In the genomic region with DNA sequence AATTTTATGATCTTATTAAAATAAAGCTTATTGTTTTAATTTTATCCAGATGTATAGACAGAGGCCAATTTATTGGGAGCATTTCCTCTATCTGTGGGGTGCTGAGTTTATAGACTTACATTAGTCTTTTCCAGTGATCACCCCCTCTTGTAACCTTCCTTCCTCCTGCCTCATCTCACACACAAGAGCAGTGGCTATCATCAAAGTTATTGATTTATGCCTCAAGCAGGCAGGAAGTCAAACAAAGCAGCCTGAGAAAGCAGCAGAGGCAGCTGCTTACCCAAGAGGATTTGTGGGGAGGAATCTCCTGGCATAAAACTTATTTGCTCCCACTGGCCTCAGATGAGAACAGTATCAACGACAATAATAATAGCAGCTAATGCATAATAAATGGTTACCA, we compare ENCODE assay signal across 24 cellular contexts. TPM values are rescaled to one million over a fixed set of nuclear protein-coding genes. Genes with fewer than 3 reads are reported as not detected.
DNase-seq lines count a peak whose midpoint lies in the region; ATAC-seq, FAIRE-seq and TF ChIP-seq lines count a peak whose summit lies in the region.
"Had no signal": no experiment of that assay in that cellular context is flagged by ENCODE, and none has a peak within 500 bp of the region (broad histone marks: within the 10 kb centered on the region; RNA-seq: fewer than 3 reads in every experiment).

No MANE protein-coding gene starts in this region.

- no peak for TF ChIP-seq POLR2A in GM12891 (IDR thresholded peaks at IDR 0.05; ENCODE audit: low read depth, low read length)

- peaks cover 57% of the 10 kb centered on the region for H3K4me1 Mint-ChIP-seq in nephron
- H3K4me1 Mint-ChIP-seq: central memory CD8-positive, alpha-beta T cell; naive thymus-derived CD4-positive, alpha-beta T cell; stimulated activated effector memory CD8-positive, alpha-beta T cell treated with anti-CD3 and anti-CD28 coated beads, Interleukin-12 subunit alpha, Interleukin-12 subunit beta, amount 100 ng/mL, for 72 hours; T-cell had no signal

- peak overlapping the region; percentile 47 to 92 (median 58) for H3K27ac Mint-ChIP-seq in nephron
- H3K27ac Mint-ChIP-seq: activated T-cell treated with anti-CD3 and anti-CD28 coated beads, Interleukin-2, amount 50 U/mL, for 24 hours; CD14-positive monocyte; naive thymus-derived CD4-positive, alpha-beta T cell; stimulated activated effector memory CD8-positive, alpha-beta T cell treated with anti-CD3 and anti-CD28 coated beads, Interleukin-12 subunit alpha, Interleukin-12 subunit beta, amount 100 ng/mL, for 72 hours; T-cell had no signal

- peaks cover 10% of the 10 kb centered on the region for H3K27me3 Mint-ChIP-seq in nephron (ENCODE audit: low read depth)
- H3K27me3 Mint-ChIP-seq: central memory CD8-positive, alpha-beta T cell had no signal

- H3K4me3 Mint-ChIP-seq in nephron, result no peak overlapping the region
- H3K4me3 Mint-ChIP-seq: activated T-cell treated with anti-CD3 and anti-CD28 coated beads, Interleukin-2, amount 50 U/mL, for 24 hours; CD14-positive monocyte; central memory CD8-positive, alpha-beta T cell; naive thymus-derived CD4-positive, alpha-beta T cell; stimulated activated effector memory CD8-positive, alpha-beta T cell treated with anti-CD3 and anti-CD28 coated beads, Interleukin-12 subunit alpha, Interleukin-12 subunit beta, amount 100 ng/mL, for 72 hours; T-cell had no signal

- no peak for FAIRE-seq in GM12891 (lab: Jason Lieb, UNC)
- FAIRE-seq: GM12892, TTC549 had no signal

- no peaks in the 10 kb centered on the region for H3K36me3 Mint-ChIP-seq in nephron (ENCODE audit: low read depth)
- H3K36me3 Mint-ChIP-seq: CD14-positive monocyte; naive thymus-derived CD4-positive, alpha-beta T cell; stimulated activated effector memory CD8-positive, alpha-beta T cell treated with anti-CD3 and anti-CD28 coated beads, Interleukin-12 subunit alpha, Interleukin-12 subunit beta, amount 100 ng/mL, for 72 hours; T-cell had no signal

- no peaks in the 10 kb centered on the region for H3K9me3 Mint-ChIP-seq in nephron

- ATAC-seq in HG03342 (IDR thresholded peaks at IDR 0.05; ENCODE audit: unreplicated experiment), result no peak
- ATAC-seq: naive thymus-derived CD4-positive, alpha-beta T cell; stimulated activated effector memory CD8-positive, alpha-beta T cell treated with anti-CD3 and anti-CD28 coated beads, Interleukin-12 subunit alpha, Interleukin-12 subunit beta, amount 100 ng/mL, for 72 hours; T-cell had no signal

- no peak for TF ChIP-seq CTCF in nephron (IDR thresholded peaks at IDR 0.05; ENCODE audit: unreplicated experiment in 3 of 3)

- DNase-seq in COR-L47 (lab: John Stamatoyannopoulos, UW) (peak; percentile 50), GM04504 (ENCODE audit: low read depth) (peak; percentile 2), SK-N-DZ (ENCODE audit: low spot score) (peak; percentile 20), GM12891 (ENCODE audit: insufficient read length, low spot score) (no peak), kidney glomerular epithelial cell (lab: John Stamatoyannopoulos, UW) (no peak)
- DNase-seq: activated CD8-positive, alpha-beta memory T cell treated with anti-CD3 and anti-CD28 coated beads for 24 hours; activated naive CD4-positive, alpha-beta T cell; activated T-cell treated with anti-CD3 and anti-CD28 coated beads, Interleukin-2, amount 50 U/mL, for 24 hours; amniotic stem cell; GOT3; left cardiac atrium; mesenchymal stem cell; naive thymus-derived CD4-positive, alpha-beta T cell; NCI-H1092; NCI-H526 treated with DMSO at 0.1 percent for 48 hours; stimulated activated CD4-positive, alpha-beta T cell treated with anti-CD3 and anti-CD28 coated beads, Interleukin-1b, Interleukin-23, amount 100 ng/mL, for 48 hours; T-cell had no signal

TF ChIP-seq in GM12891, 5 proteins besides CTCF, POLR2A, EP300 and RAD21:
- TF ChIP-seq POLR2AphosphoS5 (IDR thresholded peaks at IDR 0.05; ENCODE audit: low read depth, low read length) (no peak), TAF1 (IDR thresholded peaks at IDR 0.05; ENCODE audit: low read depth, low read length) (no peak), SPI1 (IDR thresholded peaks at IDR 0.05; ENCODE audit: low read depth, low read length) (no peak), POU2F2 (IDR thresholded peaks at IDR 0.05; ENCODE audit: low read depth, low read length) (no peak), PAX5 (IDR thresholded peaks at IDR 0.05; ENCODE audit: insufficient read depth, low read length, severe bottlenecking) (no peak)
TF ChIP-seq in GM12891: peak in this region for 0.

RNA-seq across cellular contexts. Expression of a gene that starts 26.3 kb away (rescaled TPM):
- 16.0 and 18.2 TPM in 2 replicates for polyA plus RNA-seq in SK-N-DZ (2014; cell fraction: cytosol; rRNA removed)
- 11.5 and 12.3 TPM in 2 replicates for polyA plus RNA-seq in SK-N-DZ (2014; cell fraction: nucleus; rRNA removed)
- polyA plus RNA-seq in GM12891 (2012; ENCODE audit: low read depth, missing spikeins), result not detected
- polyA plus RNA-seq: CD14-positive monocyte; naive thymus-derived CD4-positive, alpha-beta T cell had no signal

RNA-seq across cellular contexts. Expression of a gene that starts 56.9 kb away (rescaled TPM):
- 0.06 TPM in 1 of 2 replicates, not detected in the other for polyA plus RNA-seq in SK-N-DZ (2014; cell fraction: cytosol; rRNA removed)
- 0.57 and 0.65 TPM in 2 replicates for polyA plus RNA-seq in SK-N-DZ (2014; cell fraction: nucleus; rRNA removed)
- polyA plus RNA-seq in GM12891 (2012; ENCODE audit: low read depth, missing spikeins), result not detected
- polyA plus RNA-seq: CD14-positive monocyte; naive thymus-derived CD4-positive, alpha-beta T cell had no signal

Comparison
In these comparisons a context has a peak if more than half of its experiments do, and no peak if none do; other contexts are left out.
1. DNase-seq: peak in COR-L47 (single experiment), GM04504 (single experiment) and SK-N-DZ (single experiment); none in GM12891 (single experiment) and kidney glomerular epithelial cell (single experiment).